ENCODE assay signal across 1 cellular context in the genomic region with DNA sequence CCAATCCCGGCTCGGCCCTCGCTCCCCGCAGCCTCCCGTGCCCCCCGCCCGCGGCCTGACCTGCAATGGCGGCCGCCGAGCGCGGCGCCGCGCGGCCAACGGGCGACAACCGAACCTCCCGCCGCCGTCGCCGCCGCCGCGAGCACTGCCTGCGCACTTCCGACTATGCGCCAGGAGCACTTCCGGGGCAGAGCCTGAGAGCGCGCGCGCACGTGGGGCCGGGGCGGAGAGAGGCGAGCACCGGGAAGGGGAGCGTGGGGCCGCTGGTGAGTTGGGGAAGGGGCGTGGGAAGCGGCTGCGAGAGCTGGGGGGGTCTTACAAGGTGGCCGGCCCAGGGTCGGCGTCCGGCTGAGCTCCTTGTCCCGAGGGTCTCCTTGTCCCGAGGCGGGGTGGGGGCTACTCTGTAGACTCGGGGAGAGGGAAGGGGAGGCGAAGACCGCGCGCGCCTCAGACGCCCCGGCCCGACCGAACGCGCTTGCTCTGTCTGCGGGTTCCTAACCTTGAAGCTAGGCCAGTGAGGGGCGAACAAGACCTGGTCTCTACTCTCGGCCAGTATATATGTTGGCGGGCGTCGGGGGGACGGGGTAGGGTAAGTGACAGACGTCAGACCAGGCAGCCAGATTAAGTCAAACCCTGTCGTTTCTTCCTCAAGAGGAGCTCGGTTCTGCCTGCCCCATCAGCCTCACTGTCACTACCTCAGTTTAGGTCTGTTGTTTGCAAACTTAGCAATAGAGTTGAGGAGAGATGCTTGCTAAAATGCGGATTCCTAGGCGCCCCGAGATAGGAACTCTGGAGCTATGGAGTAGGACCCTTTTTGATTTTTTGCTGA.
TF ChIP-seq lines count a peak whose summit lies in the region.

A gene with protein sequence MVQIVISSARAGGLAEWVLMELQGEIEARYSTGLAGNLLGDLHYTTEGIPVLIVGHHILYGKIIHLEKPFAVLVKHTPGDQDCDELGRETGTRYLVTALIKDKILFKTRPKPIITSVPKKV (minus strand): TSS at position 165 of the 829 bp plus-strand sequence. CDS start 11,130 bp downstream, outside the sequence.
A gene (plus strand): TSS at position 226 of the 829 bp plus-strand sequence. CDS start 811 bp downstream, outside the sequence.

TF ChIP-seq in A549, 52 proteins besides CTCF, POLR2A, EP300 and RAD21 (continued from another document):
- TF ChIP-seq, protein P1, sequence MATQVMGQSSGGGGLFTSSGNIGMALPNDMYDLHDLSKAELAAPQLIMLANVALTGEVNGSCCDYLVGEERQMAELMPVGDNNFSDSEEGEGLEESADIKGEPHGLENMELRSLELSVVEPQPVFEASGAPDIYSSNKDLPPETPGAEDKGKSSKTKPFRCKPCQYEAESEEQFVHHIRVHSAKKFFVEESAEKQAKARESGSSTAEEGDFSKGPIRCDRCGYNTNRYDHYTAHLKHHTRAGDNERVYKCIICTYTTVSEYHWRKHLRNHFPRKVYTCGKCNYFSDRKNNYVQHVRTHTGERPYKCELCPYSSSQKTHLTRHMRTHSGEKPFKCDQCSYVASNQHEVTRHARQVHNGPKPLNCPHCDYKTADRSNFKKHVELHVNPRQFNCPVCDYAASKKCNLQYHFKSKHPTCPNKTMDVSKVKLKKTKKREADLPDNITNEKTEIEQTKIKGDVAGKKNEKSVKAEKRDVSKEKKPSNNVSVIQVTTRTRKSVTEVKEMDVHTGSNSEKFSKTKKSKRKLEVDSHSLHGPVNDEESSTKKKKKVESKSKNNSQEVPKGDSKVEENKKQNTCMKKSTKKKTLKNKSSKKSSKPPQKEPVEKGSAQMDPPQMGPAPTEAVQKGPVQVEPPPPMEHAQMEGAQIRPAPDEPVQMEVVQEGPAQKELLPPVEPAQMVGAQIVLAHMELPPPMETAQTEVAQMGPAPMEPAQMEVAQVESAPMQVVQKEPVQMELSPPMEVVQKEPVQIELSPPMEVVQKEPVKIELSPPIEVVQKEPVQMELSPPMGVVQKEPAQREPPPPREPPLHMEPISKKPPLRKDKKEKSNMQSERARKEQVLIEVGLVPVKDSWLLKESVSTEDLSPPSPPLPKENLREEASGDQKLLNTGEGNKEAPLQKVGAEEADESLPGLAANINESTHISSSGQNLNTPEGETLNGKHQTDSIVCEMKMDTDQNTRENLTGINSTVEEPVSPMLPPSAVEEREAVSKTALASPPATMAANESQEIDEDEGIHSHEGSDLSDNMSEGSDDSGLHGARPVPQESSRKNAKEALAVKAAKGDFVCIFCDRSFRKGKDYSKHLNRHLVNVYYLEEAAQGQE (IDR thresholded peaks at IDR 0.05): no peak
- TF ChIP-seq CEBPB (IDR thresholded peaks at IDR 0.05) (no peak), EHF (CRISPR knock-in tag; IDR thresholded peaks at IDR 0.05) (no peak), HOXB13 (CRISPR knock-in tag; IDR thresholded peaks at IDR 0.05; ENCODE audit: low read depth) (no peak), SMC3 (IDR thresholded peaks at IDR 0.05) (no peak), CHD4 (IDR thresholded peaks at IDR 0.05; ENCODE audit: borderline replicate concordance) (no peak), FOSB (CRISPR knock-in tag; IDR thresholded peaks at IDR 0.05) (no peak)
- TF ChIP-seq, protein P2, sequence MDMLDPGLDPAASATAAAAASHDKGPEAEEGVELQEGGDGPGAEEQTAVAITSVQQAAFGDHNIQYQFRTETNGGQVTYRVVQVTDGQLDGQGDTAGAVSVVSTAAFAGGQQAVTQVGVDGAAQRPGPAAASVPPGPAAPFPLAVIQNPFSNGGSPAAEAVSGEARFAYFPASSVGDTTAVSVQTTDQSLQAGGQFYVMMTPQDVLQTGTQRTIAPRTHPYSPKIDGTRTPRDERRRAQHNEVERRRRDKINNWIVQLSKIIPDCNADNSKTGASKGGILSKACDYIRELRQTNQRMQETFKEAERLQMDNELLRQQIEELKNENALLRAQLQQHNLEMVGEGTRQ (IDR thresholded peaks at IDR 0.05): peak; percentile 51; the same call in 1 of the 2 replicates
TF ChIP-seq in A549: peak in this region for 9.
